ENCODE assay signal across 17 cellular contexts in the genomic region with DNA sequence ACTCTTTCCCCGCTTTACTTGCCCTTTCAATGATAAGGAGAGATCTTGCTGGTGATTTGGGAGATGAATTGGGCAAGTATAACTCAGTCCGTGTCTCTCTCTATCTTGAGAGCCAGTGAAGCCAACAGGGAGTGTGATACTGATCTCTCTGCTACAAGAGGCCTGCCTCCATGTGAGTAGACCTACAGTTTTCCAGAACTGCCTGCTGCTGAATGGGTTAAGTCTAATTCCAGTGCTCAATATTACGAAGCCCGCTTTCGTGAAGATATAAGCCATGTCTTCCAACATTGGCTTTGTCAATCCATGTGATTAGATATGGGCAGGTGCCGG.
DNase-seq lines count a peak whose midpoint lies in the region; ATAC-seq, FAIRE-seq and TF ChIP-seq lines count a peak whose summit lies in the region.
"Had no signal": no experiment of that assay in that cellular context is flagged by ENCODE, and none has a peak within 500 bp of the region (broad histone marks: within the 10 kb centered on the region; RNA-seq: fewer than 3 reads in every experiment).

No MANE protein-coding gene starts in this region.

- in situ Hi-C loops in GM23248 (cut with MboI) = no loop called here
- in situ Hi-C loops in mammary epithelial cell (cut with MboI; ENCODE audit: low sequenced_read_pairs in 2 of 2) = no loop called here

- H3K4me2 ChIP-seq in A549 = peak overlapping the region; percentile 37
- peak overlapping the region; percentile 67 for H3K4me2 ChIP-seq in GM23248 (ENCODE audit: unreplicated experiment)
- H3K4me2 ChIP-seq in mammary epithelial cell (ENCODE audit: insufficient read depth, low read depth, low read length) = peak overlapping the region; percentile 90
- H3K4me2 ChIP-seq in keratinocyte (ENCODE audit: control insufficient read depth, extremely low read depth, insufficient read depth, low read depth, low read length) = peak overlapping the region; percentile 87
- H3K4me2 ChIP-seq: BLaER1 had no signal

- no peaks in the 10 kb centered on the region for H4K20me1 ChIP-seq in GM23248 (ENCODE audit: insufficient read depth)
- H4K20me1 ChIP-seq in mammary epithelial cell (ENCODE audit: insufficient read depth, low read length) = no peaks in the 10 kb centered on the region
- H4K20me1 ChIP-seq in keratinocyte (ENCODE audit: control insufficient read depth, extremely low read depth, insufficient read depth, low read length) = no peaks in the 10 kb centered on the region
- H4K20me1 ChIP-seq: BLaER1 had no signal

- BruUV-seq in mammary epithelial cell (replicated peaks; lab: Mats Ljungman, UMichigan) = no TSS peak

- CTCF ChIA-PET in A549 (lab: Yijun Ruan, JAX) = interaction anchor here (1.1 kb wide), 1 partner anchor 133 kb away, joined by 3 read pairs; no protein-coding TSS in a partner anchor
- CTCF ChIA-PET in mammary epithelial cell (lab: Charles Lee; ENCODE audit: low non-redundant PET) = no interaction called here

- H3K79me2 ChIP-seq in GM23248 (ENCODE audit: insufficient read depth) (no peaks in the 10 kb centered on the region), mammary epithelial cell (ENCODE audit: insufficient read depth, low read length) (no peaks in the 10 kb centered on the region), keratinocyte (ENCODE audit: control insufficient read depth, insufficient read depth, low read length) (no peaks in the 10 kb centered on the region)

- DNase-seq in A549 (ENCODE audit: low read depth in 1 of 2, low spot score in 1 of 2) = no peak
- no peak for DNase-seq in GM23248
- no peak for DNase-seq in mammary epithelial cell
- DNase-seq in keratinocyte (ENCODE audit: low read depth, low spot score) = no peak
- no peak for DNase-seq in foreskin melanocyte
- no peak for DNase-seq in activated CD4-positive, alpha-beta T cell treated with anti-CD3 and anti-CD28 coated beads, Interleukin-2, amount 50 U/mL, for 48 hours
- DNase-seq: CD4-positive, alpha-beta memory T cell; DMS79 treated with DMSO at 0.1 percent for 48 hours; MV-4-11; NCI-H187; NCI-H524; NCI-H82; OCI-M1; Right ventricle myocardium superior had no signal

- POLR2A ChIA-PET in A549 (lab: Yijun Ruan, JAX) = no interaction called here

- no peaks in the 10 kb centered on the region for H3K36me3 ChIP-seq in GM23248 (ENCODE audit: low read depth)
- H3K36me3 ChIP-seq in mammary epithelial cell (ENCODE audit: insufficient read depth, low read length) = no peaks in the 10 kb centered on the region
- no peaks in the 10 kb centered on the region for H3K36me3 ChIP-seq in keratinocyte (ENCODE audit: control insufficient read depth in 2 of 2, extremely low read depth in 1 of 2, insufficient read depth in 2 of 2, low read length in 2 of 2)
- H3K36me3 ChIP-seq: BLaER1 had no signal

- H3K4me1 ChIP-seq in A549 (peaks cover 24% of the 10 kb centered on the region), GM23248 (ENCODE audit: insufficient read depth) (peaks cover 31% of the 10 kb centered on the region), mammary epithelial cell (ENCODE audit: insufficient read depth, low read length) (peaks cover 31% of the 10 kb centered on the region), keratinocyte (ENCODE audit: control insufficient read depth, extremely low read depth, insufficient read depth, low read length) (peaks cover 16% of the 10 kb centered on the region)
- H3K4me1 ChIP-seq: BLaER1 had no signal

- no peak for TF ChIP-seq RAD21 in A549 (conservative IDR thresholded peaks at IDR 0.05 in 1 of 2, IDR thresholded peaks at IDR 0.05 in 1 of 2)

- H3K27ac ChIP-seq in A549 = peak overlapping the region; percentile 9 to 87; a peak in 2 of 6 replicates
- peak overlapping the region; percentile 52 for H3K27ac ChIP-seq in GM23248
- H3K27ac ChIP-seq in mammary epithelial cell (ENCODE audit: insufficient read depth, low read depth, low read length) = peak overlapping the region; percentile 94
- no peak overlapping the region for H3K27ac ChIP-seq in keratinocyte (ENCODE audit: control insufficient read depth, insufficient read depth, low read length)
- H3K27ac ChIP-seq: BLaER1 had no signal

- TF ChIP-seq POLR2A in A549 (IDR thresholded peaks at IDR 0.05; ENCODE audit: low read length) = no peak

- no peaks in the 10 kb centered on the region for H3K9me1 ChIP-seq in keratinocyte (ENCODE audit: control insufficient read depth, extremely low read depth, insufficient read depth, low read length)

- H3K27me3 ChIP-seq in GM23248 (replicated peaks; ENCODE audit: insufficient read depth) (no peaks in the 10 kb centered on the region), mammary epithelial cell (ENCODE audit: insufficient read depth, low read length) (no peaks in the 10 kb centered on the region), keratinocyte (ENCODE audit: control insufficient read depth, extremely low read depth, insufficient read depth, low read length) (no peaks in the 10 kb centered on the region)
- H3K27me3 ChIP-seq: BLaER1 had no signal

- FAIRE-seq in A549 (lab: Jason Lieb, UNC) (no peak), keratinocyte (lab: Jason Lieb, UNC) (no peak)

- peaks cover 22% of the 10 kb centered on the region for H3F3A ChIP-seq in GM23248 (ENCODE audit: insufficient read depth)

- H2AFZ ChIP-seq in GM23248 = no peak overlapping the region
- H2AFZ ChIP-seq in mammary epithelial cell (ENCODE audit: low read depth, low read length) = peak overlapping the region; percentile 51
- no peak overlapping the region for H2AFZ ChIP-seq in keratinocyte (ENCODE audit: control insufficient read depth, low read length)

- TF ChIP-seq CTCF in A549 (IDR thresholded peaks at IDR 0.05) = no peak
- TF ChIP-seq CTCF in mammary epithelial cell (conservative IDR thresholded peaks at IDR 0.05 in 1 of 2, IDR thresholded peaks at IDR 0.05 in 1 of 2; ENCODE audit: extremely low read depth in 1 of 2, insufficient read depth in 1 of 2, low read depth in 1 of 2, low read length in 2 of 2) = no peak
- TF ChIP-seq CTCF in keratinocyte (optimal IDR thresholded peaks at IDR 0.05 in 1 of 3, IDR thresholded peaks at IDR 0.05 in 1 of 3, conservative IDR thresholded peaks at IDR 0.05 in 1 of 3; ENCODE audit: extremely low read depth in 1 of 3, insufficient read depth in 2 of 3, low read length in 3 of 3) = no peak

- dilution Hi-C loops in mammary epithelial cell (cut with HindIII; ENCODE audit: low sequenced_read_pairs) = no loop called here
- dilution Hi-C loops in keratinocyte (cut with MboI; ENCODE audit: extremely low pct_ligation_motif_present, low sequenced_read_pairs) = no loop called here

- H3K4me3 ChIP-seq in A549 (no peak overlapping the region), GM23248 (no peak overlapping the region), mammary epithelial cell (replicated peaks in 1 of 3; ENCODE audit: insufficient read depth in 1 of 3, low read depth in 2 of 3, low read length in 3 of 3) (peak overlapping the region in 2 of 3 experiments; percentile 36 to 40), keratinocyte (ENCODE audit: control insufficient read depth in 2 of 3, extremely low read depth in 1 of 3, insufficient read depth in 2 of 3, low read depth in 1 of 3, low read length in 3 of 3) (no peak overlapping the region)
- H3K4me3 ChIP-seq: BLaER1 had no signal

- ATAC-seq in A549 (no peak), HG03439 (IDR thresholded peaks at IDR 0.05; ENCODE audit: unreplicated experiment) (no peak), HG02884 (IDR thresholded peaks at IDR 0.05; ENCODE audit: unreplicated experiment) (no peak)

- H3K9me3 ChIP-seq in A549 = no peaks in the 10 kb centered on the region
- H3K9me3 ChIP-seq in GM23248 (ENCODE audit: low read depth) = no peaks in the 10 kb centered on the region
- H3K9me3 ChIP-seq in mammary epithelial cell (replicated peaks; ENCODE audit: insufficient read depth, low read length) = no peaks in the 10 kb centered on the region
- no peaks in the 10 kb centered on the region for H3K9me3 ChIP-seq in keratinocyte (ENCODE audit: control insufficient read depth, low read depth, low read length)

- intact Hi-C loops in mammary epithelial cell (cut with micrococcal nuclease) = loop anchor here (5.0 kb wide), 1 partner anchor 116 kb away; a partner anchor contains a TSS

- no peak for TF ChIP-seq EP300 in A549 (IDR thresholded peaks at IDR 0.05)

- no peak overlapping the region for H3K9ac ChIP-seq in GM23248
- no peak overlapping the region for H3K9ac ChIP-seq in mammary epithelial cell (ENCODE audit: insufficient read depth, low read length)
- no peak overlapping the region for H3K9ac ChIP-seq in keratinocyte (ENCODE audit: control insufficient read depth, extremely low read depth, insufficient read depth, low read length)
- H3K9ac ChIP-seq: BLaER1 had no signal

- no peaks in the 10 kb centered on the region for H3K9me2 ChIP-seq in GM23248 (ENCODE audit: insufficient read depth)

- WGBS in A549 (ENCODE audit: missing lambda C conversion rate) = 98% methylated on average over 6 of the region's 6 CpGs
- 84 to 88% methylated on average over 6 of the region's 6 CpGs for WGBS in GM23248 (ENCODE audit: low coverage in 1 of 2, low lambda C conversion rate in 2 of 2, missing lambda C conversion rate in 2 of 2), 2 experiments
- 87% methylated on average over 5 of the region's 6 CpGs for WGBS in mammary epithelial cell (ENCODE audit: low coverage, missing lambda C conversion rate)

TF ChIP-seq in A549, 52 proteins besides CTCF, POLR2A, EP300 and RAD21 (continues in another document):
- TF ChIP-seq CBX2 (IDR thresholded peaks at IDR 0.05; ENCODE audit: borderline replicate concordance, low read depth) = no peak
- no peak for TF ChIP-seq BHLHE40 (IDR thresholded peaks at IDR 0.05; ENCODE audit: low read depth, low read length)
- TF ChIP-seq NFE2L2 (conservative IDR thresholded peaks at IDR 0.05; ENCODE audit: low read length) = no peak
- TF ChIP-seq, protein P1, sequence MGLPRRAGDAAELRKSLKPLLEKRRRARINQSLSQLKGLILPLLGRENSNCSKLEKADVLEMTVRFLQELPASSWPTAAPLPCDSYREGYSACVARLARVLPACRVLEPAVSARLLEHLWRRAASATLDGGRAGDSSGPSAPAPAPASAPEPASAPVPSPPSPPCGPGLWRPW (IDR thresholded peaks at IDR 0.05) = no peak
- no peak for TF ChIP-seq RCOR1 (IDR thresholded peaks at IDR 0.05; ENCODE audit: low read depth, low read length)
- TF ChIP-seq KDM1A (IDR thresholded peaks at IDR 0.05; ENCODE audit: low read depth) = no peak
- TF ChIP-seq HEYL (CRISPR knock-in tag; IDR thresholded peaks at IDR 0.05) = no peak
- TF ChIP-seq TFCP2L1 (CRISPR knock-in tag; IDR thresholded peaks at IDR 0.05) = no peak
- no peak for TF ChIP-seq SREBF2 (IDR thresholded peaks at IDR 0.05)
- TF ChIP-seq, protein P2, sequence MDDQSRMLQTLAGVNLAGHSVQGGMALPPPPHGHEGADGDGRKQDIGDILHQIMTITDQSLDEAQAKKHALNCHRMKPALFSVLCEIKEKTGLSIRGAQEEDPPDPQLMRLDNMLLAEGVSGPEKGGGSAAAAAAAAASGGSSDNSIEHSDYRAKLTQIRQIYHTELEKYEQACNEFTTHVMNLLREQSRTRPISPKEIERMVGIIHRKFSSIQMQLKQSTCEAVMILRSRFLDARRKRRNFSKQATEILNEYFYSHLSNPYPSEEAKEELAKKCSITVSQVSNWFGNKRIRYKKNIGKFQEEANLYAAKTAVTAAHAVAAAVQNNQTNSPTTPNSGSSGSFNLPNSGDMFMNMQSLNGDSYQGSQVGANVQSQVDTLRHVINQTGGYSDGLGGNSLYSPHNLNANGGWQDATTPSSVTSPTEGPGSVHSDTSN (IDR thresholded peaks at IDR 0.05) = no peak

Comparison
In these comparisons a context has a peak if more than half of its experiments do, and no peak if none do; other contexts are left out.
1. H3K4me2 ChIP-seq: peak in every context shown above with its lines; median percentile 90 in mammary epithelial cell; 87 in keratinocyte; 67 in GM23248; 37 in A549.
2. H3K4me3 ChIP-seq: peak in mammary epithelial cell (2 of 3); none in A549 (single experiment), GM23248 (single experiment) and keratinocyte (0 of 3).